In genomic region chr18:62933261-62933887, GRCh38 we compare ENCODE assay signal across 26 cellular contexts.
"Had no signal": no experiment of that assay in that cellular context is flagged by ENCODE, and none has a peak within 500 bp of the region (broad histone marks: within the 10 kb centered on the region; RNA-seq: fewer than 3 reads in every experiment).

No MANE protein-coding gene starts in this region.

- H3K27me3 ChIP-seq: breast epithelium, SJSA1 had no signal

- H3K4me3 ChIP-seq: breast epithelium, SJSA1 had no signal

- H3K4me3 Mint-ChIP-seq: activated B cell treated with CpG ODN at 0.5 μM for 24 hours; activated CD4-positive, alpha-beta T cell treated with anti-CD3 and anti-CD28 coated beads, Interleukin-2, amount 10 ng/mL, durations not matched to agents 24 days and 14 days; activated CD8-positive, alpha-beta memory T cell treated with anti-CD3 and anti-CD28 coated beads, Interleukin-2, amount 10 ng/mL, durations not matched to agents 7 days and 5 days; activated naive CD4-positive, alpha-beta T cell treated with anti-CD3 and anti-CD28 coated beads, Interleukin-2, amount 50 U/mL, for 24 hours; activated T-cell treated with anti-CD3 and anti-CD28 coated beads, Interleukin-2, amount 50 U/mL, for 24 hours; activated T-helper 1 cell treated with anti-CD3 and anti-CD28 coated beads, Interleukin-12 subunit alpha, Interleukin-12 subunit beta, Interleukin-2, Interleukin-4 antibody, amounts not matched to agents 30 ng/mL and 10 ng/mL and 1 ng/mL, durations not matched to agents 14 hours and 24 hours and 36 hours; T-helper 17 cell had no signal

- ATAC-seq: activated CD8-positive, alpha-beta memory T cell treated with anti-CD3 and anti-CD28 coated beads, Interleukin-2, amount 10 ng/mL, durations not matched to agents 7 days and 5 days; T-helper 17 cell had no signal

- H3K27me3 Mint-ChIP-seq: activated B cell treated with CpG ODN at 0.5 μM for 24 hours; activated CD8-positive, alpha-beta memory T cell treated with anti-CD3 and anti-CD28 coated beads, Interleukin-2, amount 10 ng/mL, durations not matched to agents 7 days and 5 days; activated naive CD4-positive, alpha-beta T cell treated with anti-CD3 and anti-CD28 coated beads, Interleukin-2, amount 50 U/mL, for 24 hours; activated T-cell treated with anti-CD3 and anti-CD28 coated beads, Interleukin-2, amount 50 U/mL, for 24 hours; T-helper 17 cell had no signal

- H3K4me1 Mint-ChIP-seq: T-helper 17 cell had no signal

- H3K9me3 ChIP-seq: SJSA1 had no signal

- H3K36me3 ChIP-seq: breast epithelium, SJSA1 had no signal

- DNase-seq: activated B cell treated with CpG ODN at 0.5 μM for 24 hours; activated CD4-positive, alpha-beta T cell treated with anti-CD3 and anti-CD28 coated beads for 1 hour; activated CD4-positive, alpha-beta T cell treated with anti-CD3 and anti-CD28 coated beads, Interleukin-2, amount 10 ng/mL, durations not matched to agents 24 days and 14 days; activated CD4-positive, alpha-beta T cell treated with anti-CD3 and anti-CD28 coated beads, Interleukin-2, amount 50 U/mL, for 48 hours; activated CD8-positive, alpha-beta memory T cell treated with anti-CD3 and anti-CD28 coated beads, Interleukin-2, amount 10 ng/mL, durations not matched to agents 7 days and 5 days; activated effector memory CD4-positive, alpha-beta T cell treated with Interleukin-2 at 50 U/mL for 16 hours; activated naive CD4-positive, alpha-beta T cell; activated T-cell treated with anti-CD3 and anti-CD28 coated beads, Interleukin-2, amount 50 U/mL, for 24 hours; aorta; caudate nucleus; Karpas-422; NCI-H1105 treated with DMSO at 0.1 percent for 48 hours; NCI-H1436 treated with DMSO at 0.1 percent for 48 hours; NCI-H187; NCI-H2081 treated with DMSO at 0.1 percent for 48 hours; NCI-H2171; NCI-H2227 treated with DMSO at 0.1 percent for 48 hours; NCI-H446 treated with DMSO at 0.1 percent for 48 hours; NCI-H526 treated with DMSO at 0.1 percent for 48 hours; SHP77; T-helper 17 cell; T-helper 9 cell had no signal

- H3K27ac ChIP-seq: breast epithelium, SJSA1 had no signal

- H3K9me3 Mint-ChIP-seq: activated CD4-positive, alpha-beta T cell treated with anti-CD3 and anti-CD28 coated beads, Interleukin-2, amount 10 ng/mL, durations not matched to agents 24 days and 14 days had no signal

- H3K4me1 ChIP-seq: breast epithelium, SJSA1 had no signal

- H3K27ac Mint-ChIP-seq: activated B cell treated with CpG ODN at 0.5 μM for 24 hours; activated CD4-positive, alpha-beta T cell treated with anti-CD3 and anti-CD28 coated beads, Interleukin-2, amount 10 ng/mL, durations not matched to agents 24 days and 14 days; activated CD8-positive, alpha-beta memory T cell treated with anti-CD3 and anti-CD28 coated beads, Interleukin-2, amount 10 ng/mL, durations not matched to agents 7 days and 5 days; activated naive CD4-positive, alpha-beta T cell treated with anti-CD3 and anti-CD28 coated beads, Interleukin-2, amount 50 U/mL, for 24 hours; activated T-cell treated with anti-CD3 and anti-CD28 coated beads, Interleukin-2, amount 50 U/mL, for 24 hours; activated T-helper 1 cell treated with anti-CD3 and anti-CD28 coated beads, Interleukin-12 subunit alpha, Interleukin-12 subunit beta, Interleukin-2, Interleukin-4 antibody, amounts not matched to agents 30 ng/mL and 10 ng/mL and 1 ng/mL, durations not matched to agents 14 hours and 24 hours and 36 hours; T-helper 17 cell had no signal
